2 cellular contexts compared by ENCODE assay signal in the genomic region with DNA sequence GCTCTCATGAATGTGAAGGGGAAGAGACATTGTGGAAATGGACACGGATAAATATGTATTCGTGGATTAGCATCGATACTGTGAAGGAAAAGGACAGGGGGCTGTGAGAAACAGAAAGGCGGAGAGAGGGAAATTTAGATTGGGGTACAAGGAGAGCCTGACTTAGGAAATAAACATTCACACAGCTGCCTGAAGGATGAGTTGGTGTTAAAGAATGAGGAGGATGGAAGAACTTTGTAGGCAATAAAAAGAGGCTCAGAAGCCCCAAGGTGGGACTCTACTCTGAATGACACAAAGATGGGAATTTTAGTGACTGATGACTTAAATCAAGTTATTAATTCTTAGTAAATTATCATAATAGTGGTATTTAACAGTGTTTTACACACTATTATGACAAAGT.
TF ChIP-seq lines count a peak whose summit lies in the region.

No MANE protein-coding gene starts in this region.

TF ChIP-seq in A549, 52 proteins besides CTCF, POLR2A, EP300 and RAD21:
- TF ChIP-seq ZSCAN20 (CRISPR knock-in tag; IDR thresholded peaks at IDR 0.05) (no peak), RNF2 (IDR thresholded peaks at IDR 0.05; ENCODE audit: borderline replicate concordance, low read depth) (no peak), CHD4 (IDR thresholded peaks at IDR 0.05; ENCODE audit: borderline replicate concordance) (no peak), ESRRA (IDR thresholded peaks at IDR 0.05; ENCODE audit: borderline replicate concordance, low read length) (no peak), FOSB (CRISPR knock-in tag; IDR thresholded peaks at IDR 0.05) (no peak)
- TF ChIP-seq, protein P1, sequence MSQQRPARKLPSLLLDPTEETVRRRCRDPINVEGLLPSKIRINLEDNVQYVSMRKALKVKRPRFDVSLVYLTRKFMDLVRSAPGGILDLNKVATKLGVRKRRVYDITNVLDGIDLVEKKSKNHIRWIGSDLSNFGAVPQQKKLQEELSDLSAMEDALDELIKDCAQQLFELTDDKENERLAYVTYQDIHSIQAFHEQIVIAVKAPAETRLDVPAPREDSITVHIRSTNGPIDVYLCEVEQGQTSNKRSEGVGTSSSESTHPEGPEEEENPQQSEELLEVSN (IDR thresholded peaks at IDR 0.05; ENCODE audit: borderline replicate concordance, low read depth) = no peak

TF ChIP-seq in GM23338, 12 proteins besides CTCF, POLR2A, EP300 and RAD21:
- TF ChIP-seq ZNF331 (CRISPR knock-in tag; IDR thresholded peaks at IDR 0.05; ENCODE audit: low read depth) = no peak
- TF ChIP-seq, protein P2, sequence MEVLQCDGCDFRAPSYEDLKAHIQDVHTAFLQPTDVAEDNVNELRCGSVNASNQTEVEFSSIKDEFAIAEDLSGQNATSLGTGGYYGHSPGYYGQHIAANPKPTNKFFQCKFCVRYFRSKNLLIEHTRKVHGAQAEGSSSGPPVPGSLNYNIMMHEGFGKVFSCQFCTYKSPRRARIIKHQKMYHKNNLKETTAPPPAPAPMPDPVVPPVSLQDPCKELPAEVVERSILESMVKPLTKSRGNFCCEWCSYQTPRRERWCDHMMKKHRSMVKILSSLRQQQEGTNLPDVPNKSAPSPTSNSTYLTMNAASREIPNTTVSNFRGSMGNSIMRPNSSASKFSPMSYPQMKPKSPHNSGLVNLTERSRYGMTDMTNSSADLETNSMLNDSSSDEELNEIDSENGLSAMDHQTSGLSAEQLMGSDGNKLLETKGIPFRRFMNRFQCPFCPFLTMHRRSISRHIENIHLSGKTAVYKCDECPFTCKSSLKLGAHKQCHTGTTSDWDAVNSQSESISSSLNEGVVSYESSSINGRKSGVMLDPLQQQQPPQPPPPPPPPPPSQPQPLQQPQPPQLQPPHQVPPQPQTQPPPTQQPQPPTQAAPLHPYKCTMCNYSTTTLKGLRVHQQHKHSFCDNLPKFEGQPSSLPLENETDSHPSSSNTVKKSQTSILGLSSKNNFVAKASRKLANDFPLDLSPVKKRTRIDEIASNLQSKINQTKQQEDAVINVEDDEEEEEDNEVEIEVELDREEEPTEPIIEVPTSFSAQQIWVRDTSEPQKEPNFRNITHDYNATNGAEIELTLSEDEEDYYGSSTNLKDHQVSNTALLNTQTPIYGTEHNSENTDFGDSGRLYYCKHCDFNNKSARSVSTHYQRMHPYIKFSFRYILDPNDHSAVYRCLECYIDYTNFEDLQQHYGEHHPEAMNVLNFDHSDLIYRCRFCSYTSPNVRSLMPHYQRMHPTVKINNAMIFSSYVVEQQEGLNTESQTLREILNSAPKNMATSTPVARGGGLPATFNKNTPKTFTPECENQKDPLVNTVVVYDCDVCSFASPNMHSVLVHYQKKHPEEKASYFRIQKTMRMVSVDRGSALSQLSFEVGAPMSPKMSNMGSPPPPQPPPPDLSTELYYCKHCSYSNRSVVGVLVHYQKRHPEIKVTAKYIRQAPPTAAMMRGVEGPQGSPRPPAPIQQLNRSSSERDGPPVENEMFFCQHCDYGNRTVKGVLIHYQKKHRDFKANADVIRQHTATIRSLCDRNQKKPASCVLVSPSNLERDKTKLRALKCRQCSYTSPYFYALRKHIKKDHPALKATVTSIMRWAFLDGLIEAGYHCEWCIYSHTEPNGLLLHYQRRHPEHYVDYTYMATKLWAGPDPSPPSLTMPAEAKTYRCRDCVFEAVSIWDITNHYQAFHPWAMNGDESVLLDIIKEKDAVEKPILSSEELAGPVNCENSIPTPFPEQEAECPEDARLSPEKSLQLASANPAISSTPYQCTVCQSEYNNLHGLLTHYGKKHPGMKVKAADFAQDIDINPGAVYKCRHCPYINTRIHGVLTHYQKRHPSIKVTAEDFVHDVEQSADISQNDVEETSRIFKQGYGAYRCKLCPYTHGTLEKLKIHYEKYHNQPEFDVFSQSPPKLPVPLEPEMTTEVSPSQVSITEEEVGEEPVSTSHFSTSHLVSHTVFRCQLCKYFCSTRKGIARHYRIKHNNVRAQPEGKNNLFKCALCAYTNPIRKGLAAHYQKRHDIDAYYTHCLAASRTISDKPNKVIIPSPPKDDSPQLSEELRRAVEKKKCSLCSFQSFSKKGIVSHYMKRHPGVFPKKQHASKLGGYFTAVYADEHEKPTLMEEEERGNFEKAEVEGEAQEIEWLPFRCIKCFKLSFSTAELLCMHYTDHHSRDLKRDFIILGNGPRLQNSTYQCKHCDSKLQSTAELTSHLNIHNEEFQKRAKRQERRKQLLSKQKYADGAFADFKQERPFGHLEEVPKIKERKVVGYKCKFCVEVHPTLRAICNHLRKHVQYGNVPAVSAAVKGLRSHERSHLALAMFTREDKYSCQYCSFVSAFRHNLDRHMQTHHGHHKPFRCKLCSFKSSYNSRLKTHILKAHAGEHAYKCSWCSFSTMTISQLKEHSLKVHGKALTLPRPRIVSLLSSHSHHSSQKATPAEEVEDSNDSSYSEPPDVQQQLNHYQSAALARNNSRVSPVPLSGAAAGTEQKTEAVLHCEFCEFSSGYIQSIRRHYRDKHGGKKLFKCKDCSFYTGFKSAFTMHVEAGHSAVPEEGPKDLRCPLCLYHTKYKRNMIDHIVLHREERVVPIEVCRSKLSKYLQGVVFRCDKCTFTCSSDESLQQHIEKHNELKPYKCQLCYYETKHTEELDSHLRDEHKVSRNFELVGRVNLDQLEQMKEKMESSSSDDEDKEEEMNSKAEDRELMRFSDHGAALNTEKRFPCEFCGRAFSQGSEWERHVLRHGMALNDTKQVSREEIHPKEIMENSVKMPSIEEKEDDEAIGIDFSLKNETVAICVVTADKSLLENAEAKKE (CRISPR knock-in tag; IDR thresholded peaks at IDR 0.05) = no peak
- TF ChIP-seq JUNB (IDR thresholded peaks at IDR 0.05; ENCODE audit: unreplicated experiment) = no peak
- TF ChIP-seq, protein P3, sequence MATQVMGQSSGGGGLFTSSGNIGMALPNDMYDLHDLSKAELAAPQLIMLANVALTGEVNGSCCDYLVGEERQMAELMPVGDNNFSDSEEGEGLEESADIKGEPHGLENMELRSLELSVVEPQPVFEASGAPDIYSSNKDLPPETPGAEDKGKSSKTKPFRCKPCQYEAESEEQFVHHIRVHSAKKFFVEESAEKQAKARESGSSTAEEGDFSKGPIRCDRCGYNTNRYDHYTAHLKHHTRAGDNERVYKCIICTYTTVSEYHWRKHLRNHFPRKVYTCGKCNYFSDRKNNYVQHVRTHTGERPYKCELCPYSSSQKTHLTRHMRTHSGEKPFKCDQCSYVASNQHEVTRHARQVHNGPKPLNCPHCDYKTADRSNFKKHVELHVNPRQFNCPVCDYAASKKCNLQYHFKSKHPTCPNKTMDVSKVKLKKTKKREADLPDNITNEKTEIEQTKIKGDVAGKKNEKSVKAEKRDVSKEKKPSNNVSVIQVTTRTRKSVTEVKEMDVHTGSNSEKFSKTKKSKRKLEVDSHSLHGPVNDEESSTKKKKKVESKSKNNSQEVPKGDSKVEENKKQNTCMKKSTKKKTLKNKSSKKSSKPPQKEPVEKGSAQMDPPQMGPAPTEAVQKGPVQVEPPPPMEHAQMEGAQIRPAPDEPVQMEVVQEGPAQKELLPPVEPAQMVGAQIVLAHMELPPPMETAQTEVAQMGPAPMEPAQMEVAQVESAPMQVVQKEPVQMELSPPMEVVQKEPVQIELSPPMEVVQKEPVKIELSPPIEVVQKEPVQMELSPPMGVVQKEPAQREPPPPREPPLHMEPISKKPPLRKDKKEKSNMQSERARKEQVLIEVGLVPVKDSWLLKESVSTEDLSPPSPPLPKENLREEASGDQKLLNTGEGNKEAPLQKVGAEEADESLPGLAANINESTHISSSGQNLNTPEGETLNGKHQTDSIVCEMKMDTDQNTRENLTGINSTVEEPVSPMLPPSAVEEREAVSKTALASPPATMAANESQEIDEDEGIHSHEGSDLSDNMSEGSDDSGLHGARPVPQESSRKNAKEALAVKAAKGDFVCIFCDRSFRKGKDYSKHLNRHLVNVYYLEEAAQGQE (IDR thresholded peaks at IDR 0.05; ENCODE audit: unreplicated experiment) = no peak
- TF ChIP-seq POLR2AphosphoS5 (IDR thresholded peaks at IDR 0.05; ENCODE audit: low read depth) = no peak
- TF ChIP-seq, protein P4, sequence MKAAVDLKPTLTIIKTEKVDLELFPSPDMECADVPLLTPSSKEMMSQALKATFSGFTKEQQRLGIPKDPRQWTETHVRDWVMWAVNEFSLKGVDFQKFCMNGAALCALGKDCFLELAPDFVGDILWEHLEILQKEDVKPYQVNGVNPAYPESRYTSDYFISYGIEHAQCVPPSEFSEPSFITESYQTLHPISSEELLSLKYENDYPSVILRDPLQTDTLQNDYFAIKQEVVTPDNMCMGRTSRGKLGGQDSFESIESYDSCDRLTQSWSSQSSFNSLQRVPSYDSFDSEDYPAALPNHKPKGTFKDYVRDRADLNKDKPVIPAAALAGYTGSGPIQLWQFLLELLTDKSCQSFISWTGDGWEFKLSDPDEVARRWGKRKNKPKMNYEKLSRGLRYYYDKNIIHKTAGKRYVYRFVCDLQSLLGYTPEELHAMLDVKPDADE (IDR thresholded peaks at IDR 0.05) = no peak
- TF ChIP-seq EZH2phosphoT487 (IDR thresholded peaks at IDR 0.05; ENCODE audit: unreplicated experiment) = no peak
- TF ChIP-seq NANOG (IDR thresholded peaks at IDR 0.05; ENCODE audit: borderline replicate concordance) = no peak
- TF ChIP-seq EZH2 (IDR thresholded peaks at IDR 0.05; ENCODE audit: low read depth, unreplicated experiment) = no peak
- TF ChIP-seq STAT1 (IDR thresholded peaks at IDR 0.05; ENCODE audit: unreplicated experiment) = no peak
- TF ChIP-seq ZNF114 (CRISPR knock-in tag; IDR thresholded peaks at IDR 0.05) = no peak
- no peak for TF ChIP-seq CREB1 (CRISPR knock-in tag; IDR thresholded peaks at IDR 0.05; ENCODE audit: low read depth)
